Comparison of ENCODE assay signal across 12 cellular contexts in the genomic region with DNA sequence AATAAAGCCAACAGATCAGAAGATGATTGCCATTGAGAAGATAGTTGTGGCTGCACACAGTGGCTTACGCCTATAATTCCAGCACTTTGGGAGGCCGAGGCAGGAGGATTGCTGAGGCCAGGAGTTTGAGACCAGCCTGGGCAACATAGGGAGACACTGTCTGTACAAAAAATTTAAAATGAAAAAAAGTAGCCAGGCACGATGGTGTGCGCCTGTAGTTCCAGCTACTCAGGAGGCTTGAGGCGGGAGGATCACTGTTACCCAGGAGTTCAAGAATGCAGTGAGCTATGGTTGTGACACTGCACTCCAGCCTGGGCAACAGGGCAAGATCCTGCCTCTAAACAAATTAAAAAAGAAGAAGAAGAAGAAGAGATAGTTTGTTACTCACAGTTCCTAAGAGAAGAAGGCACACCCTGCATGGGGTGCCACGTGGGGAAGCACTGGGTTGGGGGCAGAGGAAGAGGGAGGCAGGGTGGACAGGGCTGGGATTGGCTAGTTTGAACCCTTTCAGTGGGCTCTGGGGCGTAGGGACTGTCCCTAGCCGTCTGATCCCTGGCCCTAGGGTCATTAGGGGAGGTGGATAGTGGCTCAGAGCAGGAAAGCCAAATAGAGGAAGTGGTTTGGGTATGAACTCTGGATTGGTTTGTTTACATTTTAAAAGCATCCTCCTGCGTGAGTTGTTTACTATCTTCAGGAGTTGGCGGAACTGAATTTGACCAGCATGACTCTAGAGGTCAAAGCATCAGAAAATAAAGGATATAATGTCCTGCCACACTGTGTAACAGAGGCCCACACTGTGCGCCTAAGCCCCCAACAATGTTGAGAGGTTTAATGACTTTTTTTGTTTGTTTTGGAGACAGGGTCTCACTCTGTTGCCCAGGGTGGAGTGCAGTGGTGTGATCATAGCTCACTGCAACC.
DNase-seq lines count a peak whose midpoint lies in the region; ATAC-seq and TF ChIP-seq lines count a peak whose summit lies in the region.
"Had no signal": no experiment of that assay in that cellular context is flagged by ENCODE, and none has a peak within 500 bp of the region (broad histone marks: within the 10 kb centered on the region; RNA-seq: fewer than 3 reads in every experiment).

No MANE protein-coding gene starts in this region.

- H3K4me3 ChIP-seq in choroid plexus epithelial cell (ENCODE audit: low read depth, low read length), result no peak overlapping the region
- H3K4me3 ChIP-seq in upper lobe of right lung, result no peak overlapping the region

- no peaks in the 10 kb centered on the region for H3K9me3 ChIP-seq in upper lobe of right lung

- POLR2A ChIA-PET in activated naive CD8-positive, alpha-beta T cell treated with anti-CD3 and anti-CD28 coated beads, Interleukin-2, amount 10 ng/mL, durations not matched to agents 7 days and 5 days (lab: Charles Lee), result no interaction called here

- H3K4me3 Mint-ChIP-seq in activated naive CD8-positive, alpha-beta T cell treated with anti-CD3 and anti-CD28 coated beads, Interleukin-2, amount 10 ng/mL, durations not matched to agents 7 days and 5 days, result no peak overlapping the region
- H3K4me3 Mint-ChIP-seq in activated naive CD8-positive, alpha-beta T cell treated with anti-CD3 and anti-CD28 coated beads, Interleukin-2, amount 50 U/mL, for 24 hours, result no peak overlapping the region

- H3K36me3 Mint-ChIP-seq in activated naive CD8-positive, alpha-beta T cell treated with anti-CD3 and anti-CD28 coated beads, Interleukin-2, amount 10 ng/mL, durations not matched to agents 7 days and 5 days, result no peaks in the 10 kb centered on the region
- H3K36me3 Mint-ChIP-seq in activated naive CD8-positive, alpha-beta T cell treated with anti-CD3 and anti-CD28 coated beads, Interleukin-2, amount 50 U/mL, for 24 hours (ENCODE audit: low read depth), result no peaks in the 10 kb centered on the region
- H3K36me3 Mint-ChIP-seq: activated naive CD4-positive, alpha-beta T cell treated with anti-CD3 and anti-CD28 coated beads, Interleukin-2, amount 50 U/mL, for 72 hours had no signal

- DNase-seq in activated naive CD8-positive, alpha-beta T cell treated with anti-CD3 and anti-CD28 coated beads, Interleukin-2, amount 10 ng/mL, durations not matched to agents 7 days and 5 days, result no peak
- no peak for DNase-seq in activated naive CD8-positive, alpha-beta T cell treated with anti-CD3 and anti-CD28 coated beads, Interleukin-2, amount 50 U/mL, for 24 hours
- peak; percentile 31 for DNase-seq in NAMALWA (ENCODE audit: low spot score)
- peak; percentile 36 for DNase-seq in choroid plexus epithelial cell (ENCODE audit: low read depth)
- DNase-seq in upper lobe of right lung, result no peak
- no peak for DNase-seq in NCI-H1105 treated with DMSO at 0.1 percent for 48 hours (lab: John Stamatoyannopoulos, UW)
- DNase-seq in AG08396 (ENCODE audit: low spot score), result no peak
- DNase-seq in NCI-H2196 treated with DMSO at 0.1 percent for 48 hours (lab: John Stamatoyannopoulos, UW; ENCODE audit: unreplicated experiment), result no peak
- DNase-seq: effector memory CD4-positive, alpha-beta T cell had no signal

- H3K4me1 Mint-ChIP-seq in activated naive CD8-positive, alpha-beta T cell treated with anti-CD3 and anti-CD28 coated beads, Interleukin-2, amount 10 ng/mL, durations not matched to agents 7 days and 5 days, result peaks cover 8% of the 10 kb centered on the region
- peaks cover 20% of the 10 kb centered on the region for H3K4me1 Mint-ChIP-seq in activated naive CD8-positive, alpha-beta T cell treated with anti-CD3 and anti-CD28 coated beads, Interleukin-2, amount 50 U/mL, for 24 hours

- H3K27ac ChIP-seq in upper lobe of right lung, result no peak overlapping the region
- H3K27ac ChIP-seq: VCaP had no signal

- ATAC-seq in activated naive CD8-positive, alpha-beta T cell treated with anti-CD3 and anti-CD28 coated beads, Interleukin-2, amount 10 ng/mL, durations not matched to agents 7 days and 5 days (ENCODE audit: low read depth), result peak; percentile 34
- ATAC-seq in activated naive CD8-positive, alpha-beta T cell treated with anti-CD3 and anti-CD28 coated beads, Interleukin-2, amount 50 U/mL, for 24 hours, result no peak
- ATAC-seq in upper lobe of right lung, result peak; percentile 60
- ATAC-seq: HCT116 had no signal

- H3K36me3 ChIP-seq in upper lobe of right lung, result no peaks in the 10 kb centered on the region

- no peaks in the 10 kb centered on the region for H3K9me3 Mint-ChIP-seq in activated naive CD8-positive, alpha-beta T cell treated with anti-CD3 and anti-CD28 coated beads, Interleukin-2, amount 10 ng/mL, durations not matched to agents 7 days and 5 days
- no peaks in the 10 kb centered on the region for H3K9me3 Mint-ChIP-seq in activated naive CD8-positive, alpha-beta T cell treated with anti-CD3 and anti-CD28 coated beads, Interleukin-2, amount 50 U/mL, for 24 hours
- H3K9me3 Mint-ChIP-seq: activated naive CD4-positive, alpha-beta T cell treated with anti-CD3 and anti-CD28 coated beads, Interleukin-2, amount 50 U/mL, for 72 hours had no signal

- peaks cover 2% of the 10 kb centered on the region for H3K27me3 Mint-ChIP-seq in activated naive CD8-positive, alpha-beta T cell treated with anti-CD3 and anti-CD28 coated beads, Interleukin-2, amount 10 ng/mL, durations not matched to agents 7 days and 5 days
- H3K27me3 Mint-ChIP-seq in activated naive CD8-positive, alpha-beta T cell treated with anti-CD3 and anti-CD28 coated beads, Interleukin-2, amount 50 U/mL, for 24 hours, result peaks cover 3% of the 10 kb centered on the region

- H3K27me3 ChIP-seq in upper lobe of right lung, result no peaks in the 10 kb centered on the region

- H3K27ac Mint-ChIP-seq in activated naive CD8-positive, alpha-beta T cell treated with anti-CD3 and anti-CD28 coated beads, Interleukin-2, amount 10 ng/mL, durations not matched to agents 7 days and 5 days, result peak overlapping the region; percentile 12
- H3K27ac Mint-ChIP-seq in activated naive CD8-positive, alpha-beta T cell treated with anti-CD3 and anti-CD28 coated beads, Interleukin-2, amount 50 U/mL, for 24 hours, result no peak overlapping the region
- H3K27ac Mint-ChIP-seq: activated naive CD4-positive, alpha-beta T cell treated with anti-CD3 and anti-CD28 coated beads, Interleukin-2, amount 50 U/mL, for 72 hours had no signal

- intact Hi-C loops in upper lobe of right lung (cut with DNase I), result no loop called here

- peaks cover 8% of the 10 kb centered on the region for H3K4me1 ChIP-seq in upper lobe of right lung

- TF ChIP-seq CTCF in choroid plexus epithelial cell (conservative IDR thresholded peaks at IDR 0.05; ENCODE audit: low read depth, low read length), result no peak
- no peak for TF ChIP-seq CTCF in upper lobe of right lung (IDR thresholded peaks at IDR 0.05)

Comparison
In these comparisons a context has a peak if more than half of its experiments do, and no peak if none do; other contexts are left out.
1. DNase-seq: peak in NAMALWA (single experiment) and choroid plexus epithelial cell (single experiment); none in activated naive CD8-positive, alpha-beta T cell treated with anti-CD3 and anti-CD28 coated beads, Interleukin-2, amount 10 ng/mL, durations not matched to agents 7 days and 5 days (single experiment), activated naive CD8-positive, alpha-beta T cell treated with anti-CD3 and anti-CD28 coated beads, Interleukin-2, amount 50 U/mL, for 24 hours (single experiment), upper lobe of right lung (single experiment), NCI-H1105 treated with DMSO at 0.1 percent for 48 hours (single experiment), AG08396 (single experiment) and NCI-H2196 treated with DMSO at 0.1 percent for 48 hours (single experiment).